ENCODE assay signal across 18 cellular contexts in the genomic region with DNA sequence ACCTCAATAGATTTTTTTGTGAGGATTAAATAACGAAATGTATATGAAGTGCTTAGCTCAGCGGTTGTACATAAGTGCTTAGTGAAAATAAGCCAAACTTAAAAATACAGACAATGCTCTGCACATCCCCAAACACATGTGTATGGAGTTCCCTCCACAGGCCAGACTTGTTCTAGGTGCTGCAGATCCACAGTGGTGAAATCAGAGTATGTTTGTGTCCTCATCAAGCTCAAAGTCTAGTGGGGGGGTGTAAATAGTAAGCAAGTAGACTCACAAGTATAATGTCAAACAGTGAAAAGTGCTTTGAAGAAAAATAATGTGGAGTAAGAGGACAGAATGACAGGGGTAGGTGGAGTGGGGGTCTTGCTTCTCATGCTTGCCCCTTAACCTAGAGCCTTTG.
A peak's percentile ranks its signal among the peaks of the same experiment; 100 is the strongest.
DNase-seq lines count a peak whose midpoint lies in the region; ATAC-seq, FAIRE-seq and TF ChIP-seq lines count a peak whose summit lies in the region.
"Had no signal": no experiment of that assay in that cellular context is flagged by ENCODE, and none has a peak within 500 bp of the region (broad histone marks: within the 10 kb centered on the region; RNA-seq: fewer than 3 reads in every experiment).

No MANE protein-coding gene starts in this region.

- H3K79me1 ChIP-seq in IMR-90 (ENCODE audit: low read depth in 1 of 2, low read length in 2 of 2) (peaks cover 0 to 20% of the 10 kb centered on the region in 2 experiments; a peak in 2 of 4 replicates), mesendoderm (ENCODE audit: low read length) (no peaks in the 10 kb centered on the region)

- H3K23ac ChIP-seq in IMR-90 (ENCODE audit: low read depth, low read length) (no peak overlapping the region; the same call in 1 of the 2 replicates), mesendoderm (ENCODE audit: low read length) (no peak overlapping the region)

- H3K18ac ChIP-seq in IMR-90 (ENCODE audit: low read depth, low read length): no peak overlapping the region
- H3K18ac ChIP-seq in mesendoderm (ENCODE audit: low read length): no peak overlapping the region

- DNase-seq in IMR-90: no peak
- DNase-seq in HepG2 (ENCODE audit: low spot score): peak; percentile 69
- no peak for DNase-seq in mesendoderm
- no peak for DNase-seq in NCI-H748 (lab: John Stamatoyannopoulos, UW; ENCODE audit: unreplicated experiment)
- DNase-seq in amniotic stem cell (lab: John Stamatoyannopoulos, UW): no peak
- no peak for DNase-seq in GM13976 (ENCODE audit: low spot score)
- DNase-seq: 8988T; C1 segment of cervical spinal cord; Calu3; CD4-positive, alpha-beta memory T cell; COR-L47; DMS53; DMS79 treated with DMSO at 0.1 percent for 48 hours; GF-D8; GM23248; H9 had no signal

- in situ Hi-C loops in IMR-90 (cut with MboI; ENCODE audit: low sequenced_read_pairs) (no loop called here), HepG2 (cut with HindIII; ENCODE audit: extremely low pct_ligation_motif_present, low pct_unique_long_range_greater_than_20kb) (no loop called here), GM13976 (cut with MboI; ENCODE audit: low sequenced_read_pairs, unreplicated experiment) (no loop called here)

- CTCF ChIA-PET in IMR-90 (lab: Yijun Ruan, JAX): no interaction called here
- CTCF ChIA-PET in HepG2 (lab: Yijun Ruan, JAX; ENCODE audit: low intra/inter-chr PET ratio, low total read pairs): no interaction called here

- TF ChIP-seq POLR2A in IMR-90 (IDR thresholded peaks at IDR 0.05; ENCODE audit: low read depth, low read length): no peak
- no peak for TF ChIP-seq POLR2A in HepG2 (IDR thresholded peaks at IDR 0.05; ENCODE audit: insufficient read depth in 1 of 2, low read depth in 2 of 2, low read length in 2 of 2)

- H3K4me3 ChIP-seq in IMR-90 (ENCODE audit: insufficient read depth, low read depth, low read length) (no peak overlapping the region), HepG2 (replicated peaks in 1 of 3; ENCODE audit: insufficient read depth in 1 of 3, low read depth in 2 of 3, low read length in 3 of 3) (no peak overlapping the region), mesendoderm (ENCODE audit: low read length) (no peak overlapping the region)
- H3K4me3 ChIP-seq: GM23248 had no signal

- H2AK9ac ChIP-seq in IMR-90 (replicated peaks; ENCODE audit: low read depth, low read length, poor library complexity): no peak overlapping the region

- H2AFZ ChIP-seq in IMR-90 (replicated peaks; ENCODE audit: low read length, poor library complexity) (no peak overlapping the region), HepG2 (ENCODE audit: low read length) (no peak overlapping the region)
- H2AFZ ChIP-seq: GM23248 had no signal

- TF ChIP-seq RAD21 in IMR-90 (IDR thresholded peaks at IDR 0.05; ENCODE audit: low read length) (no peak), HepG2 (CRISPR knock-in tag; IDR thresholded peaks at IDR 0.05) (no peak)

- H3K4me2 ChIP-seq in IMR-90 (ENCODE audit: low read depth, low read length): no peak overlapping the region
- no peak overlapping the region for H3K4me2 ChIP-seq in HepG2 (ENCODE audit: low read depth, low read length)
- no peak overlapping the region for H3K4me2 ChIP-seq in mesendoderm (ENCODE audit: low read length)

- H3K4me1 ChIP-seq in IMR-90 (ENCODE audit: control insufficient read depth, insufficient read depth, low read length) (peaks cover 11% of the 10 kb centered on the region), HepG2 (ENCODE audit: insufficient read depth, low read length) (peaks cover 19% of the 10 kb centered on the region), mesendoderm (ENCODE audit: control insufficient read depth, low read depth, low read length) (no peaks in the 10 kb centered on the region)

- H3K9ac ChIP-seq in IMR-90 (ENCODE audit: low read depth, low read length) (no peak overlapping the region), HepG2 (ENCODE audit: insufficient read depth, low read depth, low read length) (no peak overlapping the region), mesendoderm (ENCODE audit: low read length) (no peak overlapping the region)
- H3K9ac ChIP-seq: GM23248 had no signal

- H4K8ac ChIP-seq in IMR-90 (ENCODE audit: low read depth in 2 of 2, low read length in 2 of 2) (no peak overlapping the region), mesendoderm (ENCODE audit: low read depth, low read length) (no peak overlapping the region)

- POLR2A ChIA-PET in IMR-90 (lab: Charles Lee; ENCODE audit: unreplicated experiment): no interaction called here
- POLR2A ChIA-PET in HepG2 (lab: Yijun Ruan, JAX): interaction anchor here (1.2 kb wide), 1 partner anchor 120 kb away, joined by 4 read pairs; no protein-coding TSS in a partner anchor

- WGBS in IMR-90 (ENCODE audit: extremely low coverage in 2 of 2, insufficient read length in 1 of 2), 2 experiments: no CpG with 5 or more reads among the region's 2 CpGs
- 76% methylated on average over 2 of the region's 2 CpGs for WGBS in HepG2 (ENCODE audit: low lambda C conversion rate)
- no CpG with 5 or more reads among the region's 2 CpGs for WGBS in mesendoderm (ENCODE audit: extremely low coverage, insufficient coverage, low lambda C conversion rate)

- BruUV-seq in IMR-90 (replicated peaks; lab: Mats Ljungman, UMichigan) (no TSS peak), HepG2 (replicated peaks; lab: Mats Ljungman, UMichigan) (no TSS peak)

- H3K79me2 ChIP-seq in HepG2 (ENCODE audit: insufficient read depth, low read length) (no peaks in the 10 kb centered on the region), mesendoderm (ENCODE audit: control insufficient read depth, insufficient read depth, low read length) (no peaks in the 10 kb centered on the region)

- ATAC-seq in IMR-90 (ENCODE audit: low read depth): no peak
- ATAC-seq in HepG2: peak; percentile 85
- ATAC-seq: HCT116 had no signal

- H4K20me1 ChIP-seq in IMR-90 (ENCODE audit: insufficient read depth, low read length) (no peaks in the 10 kb centered on the region), HepG2 (ENCODE audit: insufficient read depth, low read length) (no peaks in the 10 kb centered on the region)

- H3K56ac ChIP-seq in IMR-90 (ENCODE audit: extremely low read depth, insufficient read depth, low read length): no peak overlapping the region
- no peak overlapping the region for H3K56ac ChIP-seq in mesendoderm (ENCODE audit: low read length)

- H2AK5ac ChIP-seq in IMR-90 (ENCODE audit: low read depth, low read length) (no peak overlapping the region), mesendoderm (ENCODE audit: low read length) (peak overlapping the region; percentile 60)

- intact Hi-C loops in IMR-90 (cut with micrococcal nuclease) (loop anchor here (1.0 kb wide), 1 partner anchor 35 kb away; no protein-coding TSS in a partner anchor), HepG2 (cut with micrococcal nuclease; ENCODE audit: unreplicated experiment) (no loop called here)

- no peak for TF ChIP-seq CTCF in IMR-90 (conservative IDR thresholded peaks at IDR 0.05; ENCODE audit: low read depth, low read length)
- peak; percentile 28; the same call in 1 of the 2 replicates for TF ChIP-seq CTCF in HepG2 (CRISPR knock-in tag; IDR thresholded peaks at IDR 0.05)
- TF ChIP-seq CTCF in GM13976 (IDR thresholded peaks at IDR 0.05; ENCODE audit: borderline replicate concordance, control extremely low read depth, extremely low read depth, insufficient read depth, missing control alignments): no peak

- H2BK5ac ChIP-seq in IMR-90 (ENCODE audit: low read depth, low read length, poor library complexity, severe bottlenecking) (no peak overlapping the region), mesendoderm (ENCODE audit: low read length) (no peak overlapping the region)

- H3K4ac ChIP-seq in IMR-90 (ENCODE audit: low read depth, low read length) (no peak overlapping the region), mesendoderm (ENCODE audit: low read depth, low read length) (no peak overlapping the region)

- H3K9me3 ChIP-seq in IMR-90 (ENCODE audit: control insufficient read depth, insufficient read depth, low read length): peaks cover 4% of the 10 kb centered on the region; the same call in 1 of the 2 replicates
- peaks cover 9% of the 10 kb centered on the region for H3K9me3 ChIP-seq in HepG2 (ENCODE audit: low read length)

- peak overlapping the region; percentile 31; the same call in 1 of the 2 replicates for H2BK20ac ChIP-seq in IMR-90 (ENCODE audit: low read depth, low read length)

- H4K91ac ChIP-seq in IMR-90 (ENCODE audit: insufficient read depth, low read depth, low read length): no peak overlapping the region

- H3K27ac ChIP-seq in IMR-90 (ENCODE audit: insufficient read depth, low read length): no peak overlapping the region
- no peak overlapping the region for H3K27ac ChIP-seq in HepG2 (ENCODE audit: extremely low read length, insufficient read depth, low read length)
- no peak overlapping the region for H3K27ac ChIP-seq in mesendoderm (ENCODE audit: low read depth, low read length)
- H3K27ac ChIP-seq: GM23248 had no signal

- FAIRE-seq in HepG2 (lab: Jason Lieb, UNC): no peak
- FAIRE-seq: GM12891 had no signal

- H2BK15ac ChIP-seq in IMR-90 (ENCODE audit: low read depth, low read length) (0 out of 3 replicates have a peak overlapping the region, but pooled peaks have one; percentile 30), mesendoderm (replicated peaks; ENCODE audit: low read depth) (no peak overlapping the region)

- H3K36me3 ChIP-seq in IMR-90 (ENCODE audit: control insufficient read depth, insufficient read depth, low read length) (no peaks in the 10 kb centered on the region), HepG2 (replicated peaks in 1 of 2; ENCODE audit: control insufficient read depth in 1 of 2, insufficient read depth in 2 of 2, low read length in 2 of 2) (peaks cover 0 to 1% of the 10 kb centered on the region in 2 experiments; a peak in 1 of 5 replicates), mesendoderm (ENCODE audit: control insufficient read depth, insufficient read depth, low read length) (no peaks in the 10 kb centered on the region)

- H2BK120ac ChIP-seq in IMR-90 (ENCODE audit: low read depth, low read length) (no peak overlapping the region), mesendoderm (ENCODE audit: low read depth, low read length) (no peak overlapping the region)

- no peak overlapping the region for H3K14ac ChIP-seq in IMR-90 (replicated peaks; ENCODE audit: low read depth, low read length)

- H3K9me1 ChIP-seq in IMR-90 (ENCODE audit: insufficient read depth, low read length): peaks cover 11% of the 10 kb centered on the region

- dilution Hi-C loops in IMR-90 (cut with HindIII; ENCODE audit: low sequenced_read_pairs, unreplicated experiment): no loop called here

- TF ChIP-seq EP300 in HepG2 (IDR thresholded peaks at IDR 0.05; ENCODE audit: low read depth in 2 of 2, low read length in 2 of 2): no peak
- TF ChIP-seq EP300 in HepG2 (CRISPR knock-in tag; IDR thresholded peaks at IDR 0.05; ENCODE audit: borderline replicate concordance): no peak

- no peak overlapping the region for H4K5ac ChIP-seq in IMR-90 (ENCODE audit: low read depth, low read length)
- H4K5ac ChIP-seq in mesendoderm (ENCODE audit: low read length): no peak overlapping the region

- H3K27me3 ChIP-seq in IMR-90 (ENCODE audit: control insufficient read depth, insufficient read depth, low read length) (no peaks in the 10 kb centered on the region), HepG2 (ENCODE audit: control insufficient read depth in 1 of 2, insufficient read depth in 2 of 2, low read length in 2 of 2) (no peaks in the 10 kb centered on the region), mesendoderm (ENCODE audit: insufficient read depth, low read length, poor library complexity) (no peaks in the 10 kb centered on the region)

TF ChIP-seq in HepG2, 621 proteins besides CTCF, POLR2A, EP300 and RAD21 (continues in another document):
- no peak for TF ChIP-seq FOXP1 (IDR thresholded peaks at IDR 0.05)
- peak; percentile 62 for TF ChIP-seq FOXP1 (CRISPR knock-in tag; IDR thresholded peaks at IDR 0.05)
